15 cellular contexts compared by ENCODE assay signal in genomic region chr5:150215978-150216944, GRCh38. TPM values are rescaled to one million over a fixed set of nuclear protein-coding genes. Genes with fewer than 3 reads are reported as not detected.
A peak's percentile ranks its signal among the peaks of the same experiment; 100 is the strongest.
DNase-seq lines count a peak whose midpoint lies in the region; ATAC-seq, FAIRE-seq and TF ChIP-seq lines count a peak whose summit lies in the region.
"Had no signal": no experiment of that assay in that cellular context is flagged by ENCODE, and none has a peak within 500 bp of the region (broad histone marks: within the 10 kb centered on the region; RNA-seq: fewer than 3 reads in every experiment).

No MANE protein-coding gene starts in this region.

- ATAC-seq in GM19023 (IDR thresholded peaks at IDR 0.05; ENCODE audit: unreplicated experiment) (no peak), HG02852 (IDR thresholded peaks at IDR 0.05; ENCODE audit: unreplicated experiment) (no peak)
- ATAC-seq: Right ventricle myocardium inferior had no signal

- H3K4me3 ChIP-seq in Peyer's patch = no peak overlapping the region
- H3K4me3 ChIP-seq in fibroblast of mammary gland (ENCODE audit: control insufficient read depth, low read depth, low read length) = no peak overlapping the region
- H3K4me3 ChIP-seq in small intestine (ENCODE audit: low read depth in 1 of 2, low read length in 2 of 2) = no peak overlapping the region
- H3K4me3 ChIP-seq: PC-9 had no signal

- FAIRE-seq in small intestine (lab: Jason Lieb, UNC) = no peak

- TF ChIP-seq CTCF in Peyer's patch (IDR thresholded peaks at IDR 0.05) = no peak
- no peak for TF ChIP-seq CTCF in fibroblast of mammary gland (conservative IDR thresholded peaks at IDR 0.05; ENCODE audit: control insufficient read depth, insufficient read depth, low read depth, low read length)

- WGBS in small intestine, 3 donors = 17 to 55% (median 37%) methylated on average over 10 of the region's 10 CpGs

- H3K27ac ChIP-seq in Peyer's patch (peak overlapping the region in 3 of 4 donors; percentile 43 to 66 (median 65)), small intestine (ENCODE audit: low read depth in 1 of 2, low read length in 1 of 2) (peak overlapping the region in 1 of 2 donors; percentile 37)
- H3K27ac ChIP-seq: 22Rv1, PC-9 had no signal

- DNase-seq in NCI-H2171 treated with DMSO at 0.1 percent for 48 hours (lab: John Stamatoyannopoulos, UW) (peak; percentile 1), NCI-H2171 (lab: John Stamatoyannopoulos, UW) (no peak), Peyer's patch (peak in 2 of 3 donors; percentile 73 to 76), fibroblast of mammary gland (ENCODE audit: low read depth) (peak; percentile 52), small intestine (peak; percentile 84)
- DNase-seq in stimulated activated CD4-positive, alpha-beta T cell treated with anti-CD3 and anti-CD28 coated beads, Interleukin-1b, Interleukin-23, amount 100 ng/mL, for 48 hours = no peak
- DNase-seq: C1 segment of cervical spinal cord, H9, NCI-H1436 treated with DMSO at 0.1 percent for 48 hours, NCI-H2227 treated with DMSO at 0.1 percent for 48 hours, PC-9 had no signal

- TF ChIP-seq POLR2A in Peyer's patch (IDR thresholded peaks at IDR 0.05) = no peak

- H3K27me3 ChIP-seq in Peyer's patch (no peaks in the 10 kb centered on the region), small intestine (ENCODE audit: control insufficient read depth in 2 of 2, insufficient read depth in 2 of 2, low read length in 2 of 2) (no peaks in the 10 kb centered on the region)

- no peaks in the 10 kb centered on the region for H3K36me3 ChIP-seq in Peyer's patch
- no peaks in the 10 kb centered on the region for H3K36me3 ChIP-seq in small intestine (ENCODE audit: control insufficient read depth in 2 of 2, insufficient read depth in 2 of 2, low read length in 2 of 2)

- H3K9me3 ChIP-seq in Peyer's patch = no peaks in the 10 kb centered on the region
- no peaks in the 10 kb centered on the region for H3K9me3 ChIP-seq in small intestine (ENCODE audit: control insufficient read depth, low read depth)

- H3K4me1 ChIP-seq in Peyer's patch = peaks cover 0 to 35% (median 4%) of the 10 kb centered on the region in 4 donors
- peaks cover 2 to 4% of the 10 kb centered on the region in 2 donors for H3K4me1 ChIP-seq in small intestine (ENCODE audit: control insufficient read depth in 2 of 2, insufficient read depth in 1 of 2, low read depth in 1 of 2, low read length in 1 of 2)

RNA-seq across cellular contexts. Expression of gene SLC6A7, which starts 26.4 kb away (rescaled TPM):
- total RNA-seq in Peyer's patch = 10 to 100 TPM; 12.3 to 41.6 (median 19.9) TPM
- polyA plus RNA-seq in small intestine = 1 to 10 TPM in 2 of 3 donors, under 1 TPM in 1; 0.81 to 2.6 (median 1.8) TPM
- total RNA-seq: H9, PC-9, Right ventricle myocardium inferior had no signal

RNA-seq across cellular contexts. Expression of gene CDX1, which starts 49.7 kb away (rescaled TPM):
- 100 to 1,000 TPM; 177 to 429 (median 370) TPM for total RNA-seq in Peyer's patch
- 100 to 1,000 TPM; 205 to 238 (median 219) TPM for polyA plus RNA-seq in small intestine
- total RNA-seq: PC-9, Right ventricle myocardium inferior had no signal

Comparison
In these comparisons a context has a peak if more than half of its experiments do, and no peak if none do; other contexts are left out.
1. DNase-seq: peak in NCI-H2171 treated with DMSO at 0.1 percent for 48 hours (single experiment), Peyer's patch (2 of 3), fibroblast of mammary gland (single experiment) and small intestine (single experiment); none in NCI-H2171 (single experiment) and stimulated activated CD4-positive, alpha-beta T cell treated with anti-CD3 and anti-CD28 coated beads, Interleukin-1b, Interleukin-23, amount 100 ng/mL, for 48 hours (single experiment).